Comparison of ENCODE assay signal across 8 cellular contexts in the genomic region with DNA sequence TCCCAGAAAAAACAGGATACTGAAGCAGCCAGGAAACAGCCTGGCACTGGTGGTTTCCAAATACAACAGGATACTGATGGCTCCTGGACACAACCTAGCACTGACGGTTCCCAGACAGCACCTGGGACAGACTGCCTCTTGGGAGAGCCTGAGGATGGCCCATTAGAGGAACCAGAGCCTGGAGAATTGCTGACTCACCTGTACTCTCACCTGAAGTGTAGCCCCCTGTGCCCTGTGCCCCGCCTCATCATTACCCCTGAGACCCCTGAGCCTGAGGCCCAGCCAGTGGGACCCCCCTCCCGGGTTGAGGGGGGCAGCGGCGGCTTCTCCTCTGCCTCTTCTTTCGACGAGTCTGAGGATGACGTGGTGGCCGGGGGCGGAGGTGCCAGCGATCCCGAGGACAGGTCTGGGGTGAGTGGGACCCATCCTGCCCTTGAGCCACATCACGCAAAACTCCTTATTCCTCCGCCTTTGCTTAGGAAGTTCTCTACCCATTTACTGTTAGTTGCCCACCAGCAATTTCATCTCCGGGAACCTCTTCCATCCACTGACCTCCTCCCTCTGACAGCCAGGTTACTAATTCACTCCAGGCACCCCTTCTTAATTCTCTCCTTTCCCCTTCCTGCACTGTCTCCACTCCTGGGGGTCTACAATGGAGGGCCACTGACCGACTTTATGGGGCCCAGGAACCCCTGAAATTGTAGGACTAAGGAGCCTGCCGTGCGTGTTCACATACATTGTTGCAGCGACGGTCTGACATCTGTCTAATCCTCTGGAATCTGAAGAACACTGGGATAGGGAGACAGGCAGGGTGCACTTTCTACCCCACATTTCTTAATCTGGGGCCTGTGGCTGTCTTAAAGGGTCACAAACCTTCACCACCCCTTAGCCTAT.
DNase-seq lines count a peak whose midpoint lies in the region; ATAC-seq and TF ChIP-seq lines count a peak whose summit lies in the region.

No MANE protein-coding gene starts in this region.

- peaks cover 42% of the 10 kb centered on the region for H3K4me1 Mint-ChIP-seq in T-helper 2 cell treated with Interferon-gamma antibody and Interleukin-4, amounts not matched to agents 5 μg/mL and 100 μg/mL, for 36 hours (ENCODE audit: low read depth)

- no peak overlapping the region for H3K9ac ChIP-seq in parathyroid adenoma

- no peak for ATAC-seq in HG02759 (IDR thresholded peaks at IDR 0.05; ENCODE audit: unreplicated experiment)
- ATAC-seq in HG02852 (IDR thresholded peaks at IDR 0.05; ENCODE audit: unreplicated experiment) = no peak

- H3K27ac Mint-ChIP-seq in T-helper 2 cell treated with Interferon-gamma antibody and Interleukin-4, amounts not matched to agents 5 μg/mL and 100 μg/mL, for 36 hours = peak overlapping the region; percentile 79

- no peaks in the 10 kb centered on the region for H3K27me3 Mint-ChIP-seq in T-helper 2 cell treated with Interferon-gamma antibody and Interleukin-4, amounts not matched to agents 5 μg/mL and 100 μg/mL, for 36 hours (ENCODE audit: low read depth)

- H3K4me3 ChIP-seq in fibroblast of pulmonary artery (replicated peaks; ENCODE audit: low read depth, low read length) = peak overlapping the region; percentile 95
- peak overlapping the region; percentile 92 for H3K4me3 ChIP-seq in parathyroid adenoma (ENCODE audit: low read depth, low read length)

- H3K9me3 ChIP-seq in parathyroid adenoma (ENCODE audit: control insufficient read depth, low read length) = no peaks in the 10 kb centered on the region

- no peaks in the 10 kb centered on the region for H3K9me3 Mint-ChIP-seq in T-helper 2 cell treated with Interferon-gamma antibody and Interleukin-4, amounts not matched to agents 5 μg/mL and 100 μg/mL, for 36 hours

- no peak for TF ChIP-seq CTCF in fibroblast of pulmonary artery (IDR thresholded peaks at IDR 0.05; ENCODE audit: low read length, missing control alignments)
- no peak for TF ChIP-seq CTCF in parathyroid adenoma (IDR thresholded peaks at IDR 0.05)

- H3K4me2 ChIP-seq in parathyroid adenoma (ENCODE audit: low read length) = peak overlapping the region; percentile 98

- H3K27me3 ChIP-seq in parathyroid adenoma (ENCODE audit: control insufficient read depth, insufficient read depth, low read length) = no peaks in the 10 kb centered on the region

- peak; percentile 34 for DNase-seq in HCEC 1CT
- DNase-seq in T-helper 2 cell treated with Interferon-gamma antibody and Interleukin-4, amounts not matched to agents 5 μg/mL and 100 μg/mL, for 36 hours (ENCODE audit: low spot score) = no peak
- DNase-seq in fibroblast of pulmonary artery (ENCODE audit: low read depth) = peak; percentile 23
- no peak for DNase-seq in HUDEP-2 (lab: John Stamatoyannopoulos, UW; ENCODE audit: unreplicated experiment in 76 of 76)
- DNase-seq in activated CD8-positive, alpha-beta memory T cell treated with anti-CD3 and anti-CD28 coated beads, Interleukin-2, amount 50 U/mL, for 48 hours = no peak

- peak overlapping the region; percentile 85 for H3K4me3 Mint-ChIP-seq in T-helper 2 cell treated with Interferon-gamma antibody and Interleukin-4, amounts not matched to agents 5 μg/mL and 100 μg/mL, for 36 hours

- H2AFZ ChIP-seq in parathyroid adenoma = peak overlapping the region; percentile 57

- H3K36me3 ChIP-seq in parathyroid adenoma (ENCODE audit: control insufficient read depth, insufficient read depth, low read length) = no peaks in the 10 kb centered on the region

- peaks cover 18% of the 10 kb centered on the region for H3K36me3 Mint-ChIP-seq in T-helper 2 cell treated with Interferon-gamma antibody and Interleukin-4, amounts not matched to agents 5 μg/mL and 100 μg/mL, for 36 hours (ENCODE audit: low read depth)

- H3K27ac ChIP-seq in parathyroid adenoma = peak overlapping the region; percentile 87

- H3K4me1 ChIP-seq in parathyroid adenoma = peaks cover 23% of the 10 kb centered on the region

- peaks cover 46% of the 10 kb centered on the region for H3K79me2 ChIP-seq in parathyroid adenoma

Comparison
In these comparisons a context has a peak if more than half of its experiments do, and no peak if none do; other contexts are left out.
1. DNase-seq: peak in HCEC 1CT (single experiment) and fibroblast of pulmonary artery (single experiment); none in T-helper 2 cell treated with Interferon-gamma antibody and Interleukin-4, amounts not matched to agents 5 μg/mL and 100 μg/mL, for 36 hours (single experiment), HUDEP-2 (0 of 76) and activated CD8-positive, alpha-beta memory T cell treated with anti-CD3 and anti-CD28 coated beads, Interleukin-2, amount 50 U/mL, for 48 hours (single experiment).